In genomic region chr11:26297179-26297970, GRCh38 we compare ENCODE assay signal across 9 cellular contexts. TPM values are rescaled to one million over a fixed set of nuclear protein-coding genes. Genes with fewer than 3 reads are reported as not detected.
DNase-seq lines count a peak whose midpoint lies in the region; ATAC-seq, FAIRE-seq and TF ChIP-seq lines count a peak whose summit lies in the region.
"Had no signal": no experiment of that assay in that cellular context is flagged by ENCODE, and none has a peak within 500 bp of the region (broad histone marks: within the 10 kb centered on the region; RNA-seq: fewer than 3 reads in every experiment).

No MANE protein-coding gene starts in this region.

- no peaks in the 10 kb centered on the region for H3K27me3 ChIP-seq in OCI-LY3 (ENCODE audit: low read depth, low read length)

- H2AFZ ChIP-seq in OCI-LY3 (ENCODE audit: low read depth, low read length): no peak overlapping the region

- CTCF ChIA-PET in T-cell (lab: Charles Lee): interaction anchor here (0.7 to 1.1 kb wide), 2 partner anchors 31 to 1188 kb away, joined by 3 read pairs; no protein-coding TSS in a partner anchor

- H3K79me2 ChIP-seq in OCI-LY3 (ENCODE audit: low read length): no peaks in the 10 kb centered on the region

- H3K4me3 ChIP-seq in OCI-LY3 (ENCODE audit: low read length): no peak overlapping the region
- no peak overlapping the region for H3K4me3 ChIP-seq in epithelial cell of esophagus (ENCODE audit: low read length)

- no peaks in the 10 kb centered on the region for H3K4me1 ChIP-seq in OCI-LY3 (ENCODE audit: low read length)

- H3K27ac ChIP-seq in OCI-LY3 (ENCODE audit: low read length): no peak overlapping the region

- no peak overlapping the region for H3K9ac ChIP-seq in OCI-LY3 (ENCODE audit: low read length)

- POLR2A ChIA-PET in T-cell (lab: Charles Lee): no interaction called here

- H3K4me1 Mint-ChIP-seq in nephron (peaks cover 11% of the 10 kb centered on the region), T-cell (no peaks in the 10 kb centered on the region)

- no peaks in the 10 kb centered on the region for H3K36me3 Mint-ChIP-seq in nephron (ENCODE audit: low read depth)
- no peaks in the 10 kb centered on the region for H3K36me3 Mint-ChIP-seq in T-cell

- no peak for FAIRE-seq in HTR-8/SVneo (lab: Jason Lieb, UNC)
- FAIRE-seq: TTC549 had no signal

- ATAC-seq in GM21423 (IDR thresholded peaks at IDR 0.05; ENCODE audit: unreplicated experiment): peak; percentile 84
- ATAC-seq in T-cell (replicated peaks in 1 of 4): no peak

- no peaks in the 10 kb centered on the region for H3K9me3 ChIP-seq in OCI-LY3 (ENCODE audit: insufficient read depth, low read length)

- H3K9me3 Mint-ChIP-seq in nephron (no peaks in the 10 kb centered on the region), T-cell (no peaks in the 10 kb centered on the region)

- H3K27me3 Mint-ChIP-seq in nephron (ENCODE audit: low read depth) (peaks cover 8% of the 10 kb centered on the region), T-cell (peaks cover 4% of the 10 kb centered on the region in 2 donors)

- H3K4me3 Mint-ChIP-seq in nephron (no peak overlapping the region), T-cell (no peak overlapping the region)

- TF ChIP-seq CTCF in OCI-LY3 (IDR thresholded peaks at IDR 0.05; ENCODE audit: low read depth, low read length): peak; percentile 80
- TF ChIP-seq CTCF in epithelial cell of esophagus (IDR thresholded peaks at IDR 0.05; ENCODE audit: insufficient read depth, low read depth, low read length, missing control alignments): peak; percentile 77
- TF ChIP-seq CTCF in nephron (IDR thresholded peaks at IDR 0.05; ENCODE audit: unreplicated experiment in 3 of 3): peak; percentile 69 to 72 (median 71)

- H4K20me1 ChIP-seq in OCI-LY3 (ENCODE audit: insufficient read depth, low read length): no peaks in the 10 kb centered on the region

- H3K27ac Mint-ChIP-seq in nephron: peak overlapping the region in 1 of 3 experiments; percentile 4
- H3K27ac Mint-ChIP-seq in T-cell: no peak overlapping the region

- H3K4me2 ChIP-seq in OCI-LY3 (ENCODE audit: low read length): no peak overlapping the region

- no peaks in the 10 kb centered on the region for H3K36me3 ChIP-seq in OCI-LY3 (replicated peaks; ENCODE audit: low read depth, low read length)

- peak; percentile 71 for DNase-seq in DMS79 (lab: John Stamatoyannopoulos, UW)
- peak; percentile 31 for DNase-seq in HTR-8/SVneo (ENCODE audit: insufficient read length, low spot score)
- DNase-seq in epithelial cell of esophagus (ENCODE audit: low read depth): peak; percentile 82
- no peak for DNase-seq in activated effector memory CD4-positive, alpha-beta T cell treated with anti-CD3 and anti-CD28 coated beads, Interleukin-2, amount 50 U/mL, for 16 hours
- DNase-seq in T-cell: no peak

RNA-seq across cellular contexts. Expression of gene ANO3, which starts 34.6 kb away (rescaled TPM):
- not detected for total RNA-seq in T-cell

Comparison
In these comparisons a context has a peak if more than half of its experiments do, and no peak if none do; other contexts are left out.
1. DNase-seq: peak in DMS79 (single experiment), HTR-8/SVneo (single experiment) and epithelial cell of esophagus (single experiment); none in activated effector memory CD4-positive, alpha-beta T cell treated with anti-CD3 and anti-CD28 coated beads, Interleukin-2, amount 50 U/mL, for 16 hours (single experiment) and T-cell (0 of 34).
2. Peak in every context shown above with its lines, with median percentiles within 50 percentile points of each other: CTCF ChIP-seq.